Comparison of ENCODE assay signal across 1 cellular context in the genomic region with DNA sequence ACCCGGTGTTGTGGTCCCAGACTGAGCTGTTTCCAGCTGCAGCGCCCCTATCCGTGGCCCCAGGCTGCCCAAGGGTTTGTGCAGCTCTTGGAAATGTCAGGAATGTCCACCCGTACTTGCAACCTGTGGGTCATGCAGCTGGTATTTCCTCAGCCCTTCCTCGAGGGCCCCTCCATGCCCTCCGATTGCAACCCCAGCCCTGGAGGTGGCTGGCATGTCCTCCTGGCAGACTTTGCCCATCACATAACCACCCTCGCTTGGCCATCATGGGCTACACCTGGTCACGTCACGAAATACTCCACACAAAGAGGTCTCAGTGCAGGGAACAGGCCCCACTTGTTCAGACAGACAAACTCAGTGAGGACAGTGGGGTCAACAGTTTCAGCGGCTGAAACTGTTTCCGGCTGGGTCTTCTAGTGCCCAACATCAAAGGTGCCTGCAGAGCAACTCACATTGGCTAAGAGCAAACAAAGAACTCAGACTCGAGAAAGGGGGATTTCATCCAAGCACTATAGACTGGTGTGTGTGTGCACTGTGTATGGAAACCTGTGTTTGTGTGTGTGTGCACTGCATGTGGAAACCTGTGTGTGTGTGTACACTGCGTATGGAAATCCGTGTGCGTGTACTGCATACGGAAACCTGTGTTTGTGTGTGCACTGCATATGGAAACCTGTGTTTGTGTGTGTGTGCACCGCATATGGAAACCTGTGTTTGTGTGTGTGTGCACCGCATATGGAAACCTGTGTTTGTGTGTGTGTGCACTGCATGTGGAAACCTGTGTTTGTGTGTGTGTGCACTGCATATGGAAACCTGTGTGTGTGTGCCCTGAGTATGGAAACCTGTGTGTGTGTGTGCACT.
TF ChIP-seq lines count a peak whose summit lies in the region.

No MANE protein-coding gene starts in this region.

TF ChIP-seq in H1, 55 proteins besides CTCF, POLR2A, EP300 and RAD21:
- TF ChIP-seq JUND (IDR thresholded peaks at IDR 0.05; ENCODE audit: low read length) (no peak), SRF (IDR thresholded peaks at IDR 0.05; ENCODE audit: low read depth, low read length) (no peak), JUN (IDR thresholded peaks at IDR 0.05; ENCODE audit: low read depth, low read length) (no peak), EGR1 (IDR thresholded peaks at IDR 0.05; ENCODE audit: borderline replicate concordance, low read depth, low read length) (no peak), CTBP2 (IDR thresholded peaks at IDR 0.05; ENCODE audit: borderline replicate concordance, insufficient read depth, insufficient read length, low read length) (no peak), HDAC2 (IDR thresholded peaks at IDR 0.05; ENCODE audit: borderline replicate concordance in 1 of 2, low read depth in 2 of 2, low read length in 2 of 2) (no peak)
TF ChIP-seq in H1: peak in this region for 0.
